In the genomic region with DNA sequence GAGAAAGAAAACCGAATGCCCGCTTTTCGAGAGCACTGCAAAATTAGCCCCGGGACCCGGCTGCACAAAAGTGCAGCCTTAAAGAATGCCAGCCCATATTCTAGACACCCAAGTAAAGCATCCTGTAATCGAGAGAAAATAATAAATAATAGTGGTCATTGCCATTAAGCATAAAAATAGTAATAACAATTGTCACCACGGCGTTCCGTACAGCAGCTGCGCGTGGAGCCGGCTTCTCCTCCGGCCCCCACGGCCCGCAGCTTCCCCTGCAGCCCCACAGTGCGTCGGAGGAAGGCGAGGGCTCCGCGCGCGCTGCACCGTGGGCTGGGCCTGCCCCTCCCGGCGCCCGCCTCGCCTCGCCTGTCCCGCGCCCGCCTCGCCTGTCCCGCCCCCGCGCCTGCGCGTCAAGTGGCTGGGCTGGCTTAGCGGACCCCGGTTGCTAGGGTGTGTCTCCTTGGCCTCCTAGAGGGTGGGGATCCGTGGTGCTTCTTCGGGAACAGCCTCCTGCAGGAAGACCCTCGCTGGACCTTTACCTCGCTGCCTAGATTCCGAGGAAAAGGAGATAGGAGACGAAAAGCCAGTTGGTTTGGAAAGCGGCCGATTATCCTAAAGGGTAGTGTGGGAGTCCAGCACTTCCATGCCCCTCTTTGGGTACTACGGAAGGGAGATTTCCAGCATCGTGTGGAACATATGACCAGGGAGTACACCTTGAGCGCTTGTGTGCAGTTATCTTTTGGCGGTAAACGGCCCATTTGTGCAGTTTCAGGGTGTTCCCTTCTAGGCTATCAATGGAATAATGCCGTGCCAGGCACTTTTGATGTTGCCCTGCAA, we compare ENCODE assay signal across 8 cellular contexts. TPM values are rescaled to one million over a fixed set of nuclear protein-coding genes. Genes with fewer than 3 reads are reported as not detected.
DNase-seq lines count a peak whose midpoint lies in the region; ATAC-seq lines count a peak whose summit lies in the region.

A gene with protein sequence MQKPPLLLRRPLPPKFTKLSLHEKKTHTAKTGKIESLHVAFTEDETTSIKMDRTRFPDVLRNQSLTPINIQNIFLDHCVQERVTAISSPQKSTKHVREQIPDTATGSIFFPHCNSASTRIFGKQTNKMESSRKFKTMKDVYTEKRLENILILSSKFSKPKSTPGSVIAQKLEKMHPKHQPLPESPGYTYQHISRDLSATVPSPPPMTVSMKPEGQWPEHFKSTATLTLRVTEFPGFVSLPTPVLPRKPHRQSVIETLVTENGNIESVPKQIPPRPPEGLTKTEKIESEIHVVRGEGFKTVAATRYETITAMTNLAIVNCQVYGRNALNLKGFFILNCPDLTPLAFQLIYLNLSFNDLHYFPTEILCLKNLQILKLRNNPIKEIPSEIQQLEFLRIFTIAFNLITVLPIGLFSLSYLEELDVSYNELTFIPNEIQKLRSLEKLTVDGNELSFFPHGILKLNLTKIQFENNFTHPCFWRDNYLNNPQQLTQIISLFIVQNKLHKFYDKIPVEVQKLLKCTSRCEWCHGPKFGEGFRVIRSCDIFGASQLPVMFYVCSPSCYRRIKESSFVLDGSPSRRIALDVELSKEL (plus strand): TSS at position 408 of the 831 bp plus-strand sequence. CDS start 1,107 bp downstream, outside the sequence.

- H3K27me3 Mint-ChIP-seq in activated CD4-positive, alpha-beta memory T cell treated with anti-CD3 and anti-CD28 coated beads for 36 hours = no peaks in the 10 kb centered on the region

- in situ Hi-C loops in ACHN (cut with HindIII; ENCODE audit: low pct_ligation_motif_present, low pct_unique_long_range_greater_than_20kb, low sequenced_read_pairs) = no loop called here

- CTCF ChIA-PET in activated CD4-positive, alpha-beta memory T cell treated with anti-CD3 and anti-CD28 coated beads for 36 hours (lab: Charles Lee) = interaction anchor here (0.7 to 0.9 kb wide), 2 partner anchors 27 to 55 kb away, joined by 3 to 4 read pairs; no protein-coding TSS in a partner anchor

- H3K27ac Mint-ChIP-seq in activated CD4-positive, alpha-beta memory T cell treated with anti-CD3 and anti-CD28 coated beads for 36 hours = peak within 1 kb of the TSS; percentile 74

- H3K36me3 Mint-ChIP-seq in activated CD4-positive, alpha-beta memory T cell treated with anti-CD3 and anti-CD28 coated beads for 36 hours = no peaks in the 10 kb centered on the region

- POLR2A ChIA-PET in activated CD4-positive, alpha-beta memory T cell treated with anti-CD3 and anti-CD28 coated beads for 36 hours (lab: Charles Lee) = interaction anchor here (0.9 to 1.9 kb wide), 4 partner anchors 29 to 44 kb away, joined by 3 to 4 read pairs (median 4); a partner anchor contains a TSS

- ATAC-seq in GM18519 (IDR thresholded peaks at IDR 0.05; ENCODE audit: low FRiP score, unreplicated experiment) = peak; percentile 66
- ATAC-seq in HG03025 (IDR thresholded peaks at IDR 0.05; ENCODE audit: low FRiP score, unreplicated experiment) = peak; percentile 85

- peak; percentile 34 for DNase-seq in ACHN
- DNase-seq in NCI-H345 treated with DMSO at 0.1 percent for 48 hours (lab: John Stamatoyannopoulos, UW; ENCODE audit: unreplicated experiment) = peak; percentile 72
- DNase-seq in activated CD4-positive, alpha-beta memory T cell treated with anti-CD3 and anti-CD28 coated beads for 36 hours = peak; percentile 89
- peak; percentile 70 for DNase-seq in effector CD4-positive, alpha-beta T cell
- DNase-seq in medulla oblongata (ENCODE audit: extremely low spot score) = peak; percentile 89
- DNase-seq in stimulated activated CD8-positive, alpha-beta memory T cell treated with anti-CD3 and anti-CD28 coated beads, Interleukin-12 subunit alpha, Interleukin-12 subunit beta, amount 100 ng/mL, for 1 hour (ENCODE audit: low read depth) = peak; percentile 76

- intact Hi-C loops in activated CD4-positive, alpha-beta memory T cell treated with anti-CD3 and anti-CD28 coated beads for 36 hours (cut with micrococcal nuclease) = loop anchor here (1.0 to 5.0 kb wide), 6 partner anchors 9 to 159 kb away; a partner anchor contains a TSS

- peak within 1 kb of the TSS; percentile 85 for H3K4me3 Mint-ChIP-seq in activated CD4-positive, alpha-beta memory T cell treated with anti-CD3 and anti-CD28 coated beads for 36 hours

- H3K4me1 Mint-ChIP-seq in activated CD4-positive, alpha-beta memory T cell treated with anti-CD3 and anti-CD28 coated beads for 36 hours (ENCODE audit: low read depth) = peaks cover 21% of the 10 kb centered on the region

- H3K9me3 Mint-ChIP-seq in activated CD4-positive, alpha-beta memory T cell treated with anti-CD3 and anti-CD28 coated beads for 36 hours = no peaks in the 10 kb centered on the region

RNA-seq across cellular contexts. Expression of the gene that starts here (rescaled TPM):
- under 1 TPM; 0.45 to 0.63 TPM for total RNA-seq in activated CD4-positive, alpha-beta memory T cell treated with anti-CD3 and anti-CD28 coated beads for 36 hours

Comparison
In these comparisons a context has a peak if more than half of its experiments do, and no peak if none do; other contexts are left out.
1. Peak in every context shown above with its lines: DNase-seq and ATAC-seq.
2. Peak in DNase-seq in activated CD4-positive, alpha-beta memory T cell treated with anti-CD3 and anti-CD28 coated beads for 36 hours; RNA of the gene not detected or under 1 TPM.
3. DNase-seq: peak in every context shown above with its lines; median percentile 89 in activated CD4-positive, alpha-beta memory T cell treated with anti-CD3 and anti-CD28 coated beads for 36 hours; 89 in medulla oblongata; 76 in stimulated activated CD8-positive, alpha-beta memory T cell treated with anti-CD3 and anti-CD28 coated beads, Interleukin-12 subunit alpha, Interleukin-12 subunit beta, amount 100 ng/mL, for 1 hour; 72 in NCI-H345 treated with DMSO at 0.1 percent for 48 hours; 70 in effector CD4-positive, alpha-beta T cell; 34 in ACHN.